ENCODE assay signal across 8 cellular contexts in genomic region chr11:96388891-96389603, GRCh38. TPM values are rescaled to one million over a fixed set of nuclear protein-coding genes. Genes with fewer than 3 reads are reported as not detected.
DNase-seq lines count a peak whose midpoint lies in the region; ATAC-seq and TF ChIP-seq lines count a peak whose summit lies in the region.

No MANE protein-coding gene starts in this region.

- peaks cover 11% of the 10 kb centered on the region for H3K79me1 ChIP-seq in trophoblast cell (ENCODE audit: low read length)

- H2BK120ac ChIP-seq in trophoblast cell (ENCODE audit: insufficient read depth, low read length, poor library complexity), result peak overlapping the region; percentile 10

- H3K4me1 ChIP-seq in heart left ventricle (peaks cover 0 to 32% (median 20%) of the 10 kb centered on the region in 12 donors), trophoblast cell (ENCODE audit: control insufficient read depth in 1 of 2, insufficient read depth in 2 of 2, low read length in 2 of 2) (peaks cover 0 to 3% of the 10 kb centered on the region in 2 experiments)

- H3K4me3 Mint-ChIP-seq in IgD-negative memory B cell, result peak overlapping the region; percentile 92 to 99 (median 96)
- H3K4me3 Mint-ChIP-seq in activated CD4-positive, alpha-beta memory T cell treated with anti-CD3 and anti-CD28 coated beads, Interleukin-2, amount 10 ng/mL, durations not matched to agents 7 days and 5 days, result peak overlapping the region; percentile 85

- peak overlapping the region; percentile 4 for H2BK5ac ChIP-seq in trophoblast cell (ENCODE audit: low read depth, low read length, poor library complexity)

- H3K4ac ChIP-seq in trophoblast cell (ENCODE audit: low read depth, low read length), result peak overlapping the region; percentile 13

- peaks cover 9% of the 10 kb centered on the region for H3K79me2 ChIP-seq in trophoblast cell (ENCODE audit: control insufficient read depth, insufficient read depth, low read length, poor library complexity)

- H3K4me2 ChIP-seq in trophoblast cell (ENCODE audit: low read length), result peak overlapping the region; percentile 62

- H3K9me3 ChIP-seq in heart left ventricle (no peaks in the 10 kb centered on the region), trophoblast cell (ENCODE audit: insufficient read depth, low read depth, low read length) (no peaks in the 10 kb centered on the region)

- H3K27ac Mint-ChIP-seq in IgD-negative memory B cell, result peak overlapping the region; percentile 78 to 94 (median 79)
- H3K27ac Mint-ChIP-seq in activated CD4-positive, alpha-beta memory T cell treated with anti-CD3 and anti-CD28 coated beads, Interleukin-2, amount 10 ng/mL, durations not matched to agents 7 days and 5 days, result peak overlapping the region; percentile 81

- no peak overlapping the region for H2BK12ac ChIP-seq in trophoblast cell (ENCODE audit: low read length)

- H4K12ac ChIP-seq in trophoblast cell (ENCODE audit: low read depth, low read length), result peak overlapping the region; percentile 28

- no peak for TF ChIP-seq CTCF in heart left ventricle (IDR thresholded peaks at IDR 0.05)

- no peaks in the 10 kb centered on the region for H3K27me3 ChIP-seq in heart left ventricle
- H3K27me3 ChIP-seq in trophoblast cell (ENCODE audit: insufficient read depth, low read length), result no peaks in the 10 kb centered on the region

- peak overlapping the region; percentile 66 for H3K18ac ChIP-seq in trophoblast cell (ENCODE audit: low read length)

- peak overlapping the region; percentile 6 for H2AFZ ChIP-seq in trophoblast cell (ENCODE audit: insufficient read depth, low read length, poor library complexity)

- H3K4me3 ChIP-seq in heart left ventricle, result peak overlapping the region; percentile 71 to 94 (median 84)
- peak overlapping the region; percentile 89 for H3K4me3 ChIP-seq in trophoblast cell (ENCODE audit: low read depth, low read length)

- H3K36me3 ChIP-seq in heart left ventricle (peaks cover 0 to 28% (median 5%) of the 10 kb centered on the region in 9 donors), trophoblast cell (ENCODE audit: control insufficient read depth in 1 of 2, insufficient read depth in 2 of 2, low read length in 2 of 2) (peaks cover 0 to 2% of the 10 kb centered on the region in 2 experiments)

- H3K9ac ChIP-seq in trophoblast cell (ENCODE audit: low read length), result peak overlapping the region; percentile 91

- CTCF ChIA-PET in activated CD4-positive, alpha-beta memory T cell treated with anti-CD3 and anti-CD28 coated beads, Interleukin-2, amount 10 ng/mL, durations not matched to agents 7 days and 5 days (lab: Charles Lee), result interaction anchor here (0.6 to 4.6 kb wide), 13 partner anchors 48 to 599 kb away, joined by 3 to 83 read pairs (median 5); partner anchors contain the start of genes CEP57, FAM76B and MAML2

- no peak overlapping the region for H2AK5ac ChIP-seq in trophoblast cell (ENCODE audit: low read length)

- H3K23ac ChIP-seq in trophoblast cell (ENCODE audit: low read length), result no peak overlapping the region

- ATAC-seq in GM21786 (IDR thresholded peaks at IDR 0.05; ENCODE audit: unreplicated experiment), result peak; percentile 28
- ATAC-seq in heart left ventricle, result peak; percentile 25 to 48 (median 35)

- peaks cover 22 to 25% (median 24%) of the 10 kb centered on the region in 3 donors for H3K4me1 Mint-ChIP-seq in IgD-negative memory B cell
- H3K4me1 Mint-ChIP-seq in activated CD4-positive, alpha-beta memory T cell treated with anti-CD3 and anti-CD28 coated beads, Interleukin-2, amount 10 ng/mL, durations not matched to agents 7 days and 5 days, result peaks cover 59% of the 10 kb centered on the region

- 0 to 1% (median 1%) methylated on average over 21 of the region's 21 CpGs for WGBS in heart left ventricle, 4 donors
- WGBS in trophoblast cell (ENCODE audit: extremely low coverage, insufficient coverage, insufficient read length), result no CpG with 5 or more reads among the region's 21 CpGs

- no peaks in the 10 kb centered on the region for H3K9me3 Mint-ChIP-seq in IgD-negative memory B cell
- H3K9me3 Mint-ChIP-seq in activated CD4-positive, alpha-beta memory T cell treated with anti-CD3 and anti-CD28 coated beads, Interleukin-2, amount 10 ng/mL, durations not matched to agents 7 days and 5 days, result no peaks in the 10 kb centered on the region

- peak overlapping the region; percentile 9 for H3K14ac ChIP-seq in trophoblast cell (ENCODE audit: low read length)

- intact Hi-C loops in heart left ventricle (cut with DNase I), result loop anchor here in 2 of 10 donors (2.0 to 5.0 kb wide), 3 partner anchors 332 to 598 kb away; partner anchors contain the start of gene CEP57 (in 1 of the 2)

- H4K8ac ChIP-seq in trophoblast cell (ENCODE audit: low read depth, low read length), result peak overlapping the region; percentile 48

- H3K27ac ChIP-seq in heart left ventricle (peak overlapping the region; percentile 54 to 92 (median 87)), trophoblast cell (ENCODE audit: low read depth, low read length) (peak overlapping the region; percentile 68)

- TF ChIP-seq POLR2A in heart left ventricle (IDR thresholded peaks at IDR 0.05), result no peak

- peak overlapping the region; percentile 38 for H4K91ac ChIP-seq in trophoblast cell (ENCODE audit: low read depth, low read length)

- H3K36me3 Mint-ChIP-seq in IgD-negative memory B cell, result peaks cover 5% of the 10 kb centered on the region
- H3K36me3 Mint-ChIP-seq in activated CD4-positive, alpha-beta memory T cell treated with anti-CD3 and anti-CD28 coated beads, Interleukin-2, amount 10 ng/mL, durations not matched to agents 7 days and 5 days (ENCODE audit: low read depth), result peaks cover 49% of the 10 kb centered on the region

- DNase-seq in NCI-H1092 (lab: John Stamatoyannopoulos, UW), result peak; percentile 76
- DNase-seq in NCI-H1092 treated with DMSO at 0.1 percent for 48 hours (lab: John Stamatoyannopoulos, UW), result no peak
- no peak for DNase-seq in activated CD4-positive, alpha-beta memory T cell treated with anti-CD3 and anti-CD28 coated beads, Interleukin-2, amount 10 ng/mL, durations not matched to agents 7 days and 5 days
- no peak for DNase-seq in heart left ventricle
- DNase-seq in trophoblast cell, result peak in 1 of 2 donors; percentile 52
- DNase-seq in COLO829 (ENCODE audit: low spot score), result no peak

- no peaks in the 10 kb centered on the region for H3K27me3 Mint-ChIP-seq in IgD-negative memory B cell
- no peaks in the 10 kb centered on the region for H3K27me3 Mint-ChIP-seq in activated CD4-positive, alpha-beta memory T cell treated with anti-CD3 and anti-CD28 coated beads, Interleukin-2, amount 10 ng/mL, durations not matched to agents 7 days and 5 days

- POLR2A ChIA-PET in activated CD4-positive, alpha-beta memory T cell treated with anti-CD3 and anti-CD28 coated beads, Interleukin-2, amount 10 ng/mL, durations not matched to agents 7 days and 5 days (lab: Charles Lee), result interaction anchor here (1.0 to 3.5 kb wide), 29 partner anchors 9 to 1321 kb away, joined by 3 to 110 read pairs (median 5); partner anchors contain the start of genes CEP57, ENDOD1, FAM76B and MAML2

RNA-seq across cellular contexts. Expression of gene CCDC82, which starts 0.7 kb away (rescaled TPM):
- polyA plus RNA-seq in IgD-negative memory B cell (24.0 TPM), heart left ventricle (10 to 100 TPM; 11.4 to 15.5 TPM)
- total RNA-seq in activated CD4-positive, alpha-beta memory T cell treated with anti-CD3 and anti-CD28 coated beads, Interleukin-2, amount 10 ng/mL, durations not matched to agents 7 days and 5 days, result 10 to 100 TPM; 31.5 to 32.9 TPM
- total RNA-seq in heart left ventricle, result 10 to 100 TPM in 7 of 9 donors, 1 to 10 TPM in 2; 5.4 to 16.4 (median 14.5) TPM
- polyA plus RNA-seq in trophoblast cell (2013), result 36.3 and 37.3 TPM in 2 replicates

RNA-seq across cellular contexts. Expression of gene JRKL, which starts 0.8 kb away (rescaled TPM):
- polyA plus RNA-seq in IgD-negative memory B cell (2.7 TPM), heart left ventricle (1 to 10 TPM; 2.9 to 5.1 TPM)
- total RNA-seq in activated CD4-positive, alpha-beta memory T cell treated with anti-CD3 and anti-CD28 coated beads, Interleukin-2, amount 10 ng/mL, durations not matched to agents 7 days and 5 days, result 10 to 100 TPM; 11.9 to 12.0 TPM
- total RNA-seq in heart left ventricle, result 1 to 10 TPM; 2.6 to 8.3 (median 5.5) TPM
- polyA plus RNA-seq in trophoblast cell (2013), result 5.0 and 5.4 TPM in 2 replicates

RNA-seq across cellular contexts. Expression of gene MAML2, which starts 46.1 kb away (rescaled TPM):
- 9.3 TPM for polyA plus RNA-seq in IgD-negative memory B cell
- 10 to 100 TPM; 19.2 to 19.3 TPM for total RNA-seq in activated CD4-positive, alpha-beta memory T cell treated with anti-CD3 and anti-CD28 coated beads, Interleukin-2, amount 10 ng/mL, durations not matched to agents 7 days and 5 days
- 10 to 100 TPM in 3 of 9 donors, 1 to 10 TPM in 6; 2.1 to 10.8 (median 6.1) TPM for total RNA-seq in heart left ventricle
- polyA plus RNA-seq in heart left ventricle, result 1 to 10 TPM; 1.3 to 1.8 TPM
- polyA plus RNA-seq in trophoblast cell (2013), result 35.1 and 38.4 TPM in 2 replicates
